In the genomic region with DNA sequence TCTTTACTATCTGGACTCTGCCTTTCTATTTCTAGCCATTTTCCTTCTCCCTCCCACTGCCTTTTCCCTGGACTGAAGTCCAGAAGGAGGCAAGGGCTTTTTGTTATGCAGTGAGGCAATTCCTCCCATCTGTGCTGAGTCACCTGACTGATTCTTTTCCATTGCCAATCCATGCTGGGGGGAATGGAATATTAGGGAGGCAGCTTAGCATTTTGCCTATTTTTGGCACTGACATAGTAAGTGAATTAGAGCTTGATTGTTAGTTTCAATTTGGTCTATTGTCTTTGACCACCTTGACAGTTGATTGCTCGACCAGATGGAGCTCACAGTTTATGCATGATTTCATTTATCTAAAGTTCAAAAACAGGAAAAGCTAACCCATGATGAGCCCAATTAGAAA, we compare ENCODE assay signal across 18 cellular contexts.
A peak's percentile ranks its signal among the peaks of the same experiment; 100 is the strongest.
DNase-seq lines count a peak whose midpoint lies in the region; ATAC-seq and TF ChIP-seq lines count a peak whose summit lies in the region.
"Had no signal": no experiment of that assay in that cellular context is flagged by ENCODE, and none has a peak within 500 bp of the region (broad histone marks: within the 10 kb centered on the region; RNA-seq: fewer than 3 reads in every experiment).

No MANE protein-coding gene starts in this region.

- no peak for ATAC-seq in Right ventricle myocardium superior (ENCODE audit: poor library complexity)
- no peak for ATAC-seq in naive thymus-derived CD4-positive, alpha-beta T cell
- ATAC-seq: CD8-positive, alpha-beta T cell; Right ventricle myocardium inferior had no signal

- peaks cover 3 to 35% (median 8%) of the 10 kb centered on the region in 11 donors for H3K9me3 Mint-ChIP-seq in naive thymus-derived CD4-positive, alpha-beta T cell

- TF ChIP-seq CTCF in left ventricle myocardium inferior (IDR thresholded peaks at IDR 0.05; ENCODE audit: borderline replicate concordance) = no peak

- no peaks in the 10 kb centered on the region for H3K4me1 ChIP-seq in left ventricle myocardium inferior
- peaks cover 0 to 9% (median 0%) of the 10 kb centered on the region in 5 donors for H3K4me1 ChIP-seq in subcutaneous abdominal adipose tissue (ENCODE audit: control insufficient read depth in 5 of 5, insufficient read depth in 5 of 5, low read length in 5 of 5)
- no peaks in the 10 kb centered on the region for H3K4me1 ChIP-seq in naive thymus-derived CD4-positive, alpha-beta T cell (ENCODE audit: control insufficient read depth in 2 of 2, insufficient read depth in 2 of 2, low read length in 2 of 2)

- in situ Hi-C loops in ACHN (cut with HindIII; ENCODE audit: low pct_ligation_motif_present, low pct_unique_long_range_greater_than_20kb, low sequenced_read_pairs) = no loop called here

- H3K4me1 Mint-ChIP-seq in naive thymus-derived CD4-positive, alpha-beta T cell = no peaks in the 10 kb centered on the region

- POLR2A ChIA-PET in naive thymus-derived CD4-positive, alpha-beta T cell (lab: Charles Lee) = no interaction called here

- H3K36me3 ChIP-seq in left ventricle myocardium inferior (no peaks in the 10 kb centered on the region), subcutaneous abdominal adipose tissue (ENCODE audit: control insufficient read depth in 5 of 5, insufficient read depth in 5 of 5, low read length in 5 of 5) (no peaks in the 10 kb centered on the region)
- H3K36me3 ChIP-seq in naive thymus-derived CD4-positive, alpha-beta T cell (ENCODE audit: control insufficient read depth in 2 of 3, insufficient read depth in 3 of 3, low read length in 3 of 3) = no peaks in the 10 kb centered on the region

- H3K27me3 Mint-ChIP-seq in naive thymus-derived CD4-positive, alpha-beta T cell = no peaks in the 10 kb centered on the region

- H3K27ac Mint-ChIP-seq in naive thymus-derived CD4-positive, alpha-beta T cell = no peak overlapping the region
- H3K27ac Mint-ChIP-seq: CD8-positive, alpha-beta T cell had no signal

- CTCF ChIA-PET in naive thymus-derived CD4-positive, alpha-beta T cell (lab: Charles Lee) = no interaction called here

- H3K9me3 ChIP-seq in left ventricle myocardium inferior (replicated peaks) = peaks cover 6% of the 10 kb centered on the region
- H3K9me3 ChIP-seq in subcutaneous abdominal adipose tissue (ENCODE audit: control insufficient read depth in 5 of 5, low read length in 5 of 5) = peaks cover 0 to 2% (median 0%) of the 10 kb centered on the region in 5 donors
- H3K9me3 ChIP-seq in naive thymus-derived CD4-positive, alpha-beta T cell (ENCODE audit: control insufficient read depth in 2 of 3, low read length in 3 of 3) = peaks cover 0 to 12% (median 0%) of the 10 kb centered on the region in 3 experiments
- H3K9me3 ChIP-seq: SK-N-SH had no signal

- peaks cover 0 to 4% (median 0%) of the 10 kb centered on the region in 5 donors for H3K36me3 Mint-ChIP-seq in naive thymus-derived CD4-positive, alpha-beta T cell
- H3K36me3 Mint-ChIP-seq: CD8-positive, alpha-beta T cell had no signal

- H3K9ac ChIP-seq in subcutaneous abdominal adipose tissue (ENCODE audit: low read length in 5 of 5) = no peak overlapping the region
- H3K9ac ChIP-seq: KMS-11, SK-N-SH had no signal

- DNase-seq in left ventricle myocardium inferior (no peak), Right ventricle myocardium superior (no peak), NCI-H2171 (lab: John Stamatoyannopoulos, UW) (peak; percentile 65), cerebellum (ENCODE audit: low spot score) (peak; percentile 48), ACHN (no peak), middle frontal gyrus (ENCODE audit: extremely low spot score, low spot score) (no peak)
- no peak for DNase-seq in naive thymus-derived CD4-positive, alpha-beta T cell
- DNase-seq: AML-193; CD8-positive, alpha-beta T cell; GOT3; NCI-H1092; NCI-H2029 treated with DMSO at 0.1 percent for 48 hours; NCI-H526; SK-N-SH had no signal

- H3K27ac ChIP-seq in left ventricle myocardium inferior (replicated peaks) (peak overlapping the region; percentile 36), subcutaneous abdominal adipose tissue (ENCODE audit: low read depth, low read length) (peak overlapping the region; percentile 11)
- no peak overlapping the region for H3K27ac ChIP-seq in naive thymus-derived CD4-positive, alpha-beta T cell (ENCODE audit: low read depth, low read length)
- H3K27ac ChIP-seq: HL-60, KMS-11 had no signal

- intact Hi-C loops in left ventricle myocardium inferior (cut with micrococcal nuclease) = no loop called here
- intact Hi-C loops in Right ventricle myocardium superior (cut with DNase I) = no loop called here
- intact Hi-C loops in naive thymus-derived CD4-positive, alpha-beta T cell (cut with micrococcal nuclease) = no loop called here

- no peaks in the 10 kb centered on the region for H3K27me3 ChIP-seq in left ventricle myocardium inferior (ENCODE audit: low read depth)
- no peaks in the 10 kb centered on the region for H3K27me3 ChIP-seq in subcutaneous abdominal adipose tissue (ENCODE audit: control insufficient read depth in 5 of 5, insufficient read depth in 4 of 5, low read length in 5 of 5)
- no peaks in the 10 kb centered on the region for H3K27me3 ChIP-seq in naive thymus-derived CD4-positive, alpha-beta T cell (ENCODE audit: control insufficient read depth in 2 of 2, insufficient read depth in 2 of 2, low read length in 2 of 2)

- H3K4me3 ChIP-seq in left ventricle myocardium inferior (no peak overlapping the region), subcutaneous abdominal adipose tissue (ENCODE audit: low read depth in 1 of 5, low read length in 5 of 5) (no peak overlapping the region)
- no peak overlapping the region for H3K4me3 ChIP-seq in naive thymus-derived CD4-positive, alpha-beta T cell (ENCODE audit: low read length)

- no peak overlapping the region for H3K4me3 Mint-ChIP-seq in naive thymus-derived CD4-positive, alpha-beta T cell
- H3K4me3 Mint-ChIP-seq: CD8-positive, alpha-beta T cell had no signal

Comparison
In these comparisons a context has a peak if more than half of its experiments do, and no peak if none do; other contexts are left out.
1. DNase-seq: peak in NCI-H2171 (single experiment) and cerebellum (single experiment); none in left ventricle myocardium inferior (single experiment), Right ventricle myocardium superior (single experiment), naive thymus-derived CD4-positive, alpha-beta T cell (0 of 9), ACHN (single experiment) and middle frontal gyrus (single experiment).